In genomic region chr14:104514156-104514848, GRCh38 we compare ENCODE assay signal across 22 cellular contexts.
DNase-seq lines count a peak whose midpoint lies in the region; TF ChIP-seq lines count a peak whose summit lies in the region.
"Had no signal": no experiment of that assay in that cellular context is flagged by ENCODE, and none has a peak within 500 bp of the region (broad histone marks: within the 10 kb centered on the region; RNA-seq: fewer than 3 reads in every experiment).

No MANE protein-coding gene starts in this region.

- H3K27ac ChIP-seq in HEK293 (ENCODE audit: extremely low read depth, low read depth, low read length) (no peak overlapping the region), esophagus muscularis mucosa (replicated peaks in 1 of 4) (no peak overlapping the region), osteoblast (ENCODE audit: low read depth, low read length) (no peak overlapping the region)
- H3K27ac ChIP-seq: body of pancreas, parathyroid adenoma, right lobe of liver, upper lobe of right lung had no signal

- H3K27me3 ChIP-seq in esophagus muscularis mucosa (peaks cover 0 to 37% (median 0%) of the 10 kb centered on the region in 4 donors), osteoblast (ENCODE audit: insufficient read depth, low read length) (no peaks in the 10 kb centered on the region)
- H3K27me3 ChIP-seq: body of pancreas, right lobe of liver had no signal

- CTCF ChIA-PET in HEK293 (lab: Yijun Ruan, JAX): no interaction called here

- H3K4me3 ChIP-seq in HEK293 (ENCODE audit: low read depth, low read length): no peak overlapping the region
- H3K4me3 ChIP-seq in esophagus muscularis mucosa: no peak overlapping the region
- H3K4me3 ChIP-seq in osteoblast (ENCODE audit: insufficient read depth, low read length): no peak overlapping the region
- H3K4me3 ChIP-seq: body of pancreas, GM23338, lung, right lobe of liver, upper lobe of right lung had no signal

- TF ChIP-seq EP300 in esophagus muscularis mucosa (IDR thresholded peaks at IDR 0.05): no peak

- no peak for TF ChIP-seq POLR2A in esophagus muscularis mucosa (IDR thresholded peaks at IDR 0.05; ENCODE audit: low read depth)

- TF ChIP-seq CTCF in HEK293 (tag by site-specific recombination; IDR thresholded peaks at IDR 0.05) (no peak), esophagus muscularis mucosa (IDR thresholded peaks at IDR 0.05) (no peak), osteoblast (IDR thresholded peaks at IDR 0.05; ENCODE audit: extremely low read depth, low read depth, low read length) (no peak)

- no peak overlapping the region for H2AFZ ChIP-seq in osteoblast (ENCODE audit: low read length)
- H2AFZ ChIP-seq: GM23338, parathyroid adenoma had no signal

- intact Hi-C loops in esophagus muscularis mucosa (cut with DNase I): no loop called here

- peak; percentile 1 for DNase-seq in Daoy (ENCODE audit: low read depth)
- DNase-seq in esophagus muscularis mucosa (ENCODE audit: extremely low spot score): peak; percentile 86
- DNase-seq in osteoblast (ENCODE audit: insufficient read length, low spot score, missing footprints): peak; percentile 34
- DNase-seq in ecto neural progenitor cell (ENCODE audit: low spot score): no peak
- no peak for DNase-seq in effector CD8-positive, alpha-beta T cell (lab: John Stamatoyannopoulos, UW)
- DNase-seq in SIG-M5 (lab: John Stamatoyannopoulos, UW): no peak
- DNase-seq: activated CD4-positive, alpha-beta T cell treated with anti-CD3 and anti-CD28 coated beads for 4 hours; effector CD4-positive, alpha-beta T cell; NCI-H1048; NCI-H1930; right lobe of liver; RPMI8226; SK-N-SH; stimulated activated CD4-positive, alpha-beta T cell treated with anti-CD3 and anti-CD28 coated beads, Interleukin-12 subunit alpha, Interleukin-12 subunit beta, amount 100 ng/mL, for 4 hours; stimulated activated CD4-positive, alpha-beta T cell treated with anti-CD3 and anti-CD28 coated beads, Interleukin-4, amount 100 ng/mL, for 1 hour; T-helper 17 cell; upper lobe of right lung had no signal

- no peaks in the 10 kb centered on the region for H4K20me1 ChIP-seq in osteoblast (ENCODE audit: insufficient read depth, low read length)

- H3K79me2 ChIP-seq in osteoblast (ENCODE audit: insufficient read depth, low read length): no peaks in the 10 kb centered on the region
- H3K79me2 ChIP-seq: parathyroid adenoma had no signal

- no peaks in the 10 kb centered on the region for H3K9me3 ChIP-seq in HEK293 (ENCODE audit: control insufficient read depth, insufficient read depth, low read depth, low read length)
- H3K9me3 ChIP-seq in esophagus muscularis mucosa: peaks cover 0 to 27% (median 19%) of the 10 kb centered on the region in 4 donors
- H3K9me3 ChIP-seq in osteoblast (ENCODE audit: low read depth, low read length): no peaks in the 10 kb centered on the region
- H3K9me3 ChIP-seq: right lobe of liver, SK-N-SH, upper lobe of right lung had no signal

- H3K4me1 ChIP-seq in HEK293 (ENCODE audit: control insufficient read depth, insufficient read depth, low read length): no peaks in the 10 kb centered on the region
- H3K4me1 ChIP-seq in esophagus muscularis mucosa: no peaks in the 10 kb centered on the region
- H3K4me1 ChIP-seq in osteoblast (ENCODE audit: insufficient read depth, low read length): no peaks in the 10 kb centered on the region
- H3K4me1 ChIP-seq: body of pancreas, parathyroid adenoma, right lobe of liver, upper lobe of right lung had no signal

- 83% methylated on average over 14 of the region's 16 CpGs for WGBS in esophagus muscularis mucosa

- H3K36me3 ChIP-seq in HEK293 (ENCODE audit: control insufficient read depth in 2 of 2, insufficient read depth in 1 of 2, low read length in 2 of 2) (no peaks in the 10 kb centered on the region), esophagus muscularis mucosa (no peaks in the 10 kb centered on the region), osteoblast (ENCODE audit: insufficient read depth, low read length) (no peaks in the 10 kb centered on the region)
- H3K36me3 ChIP-seq: right lobe of liver, upper lobe of right lung had no signal

- POLR2A ChIA-PET in HEK293 (lab: Yijun Ruan, JAX): no interaction called here

- H3K4me2 ChIP-seq in osteoblast (ENCODE audit: insufficient read depth, low read length): no peak overlapping the region
- H3K4me2 ChIP-seq: GM23338, SK-N-SH had no signal

TF ChIP-seq in HEK293, 187 proteins besides CTCF, POLR2A, EP300 and RAD21:
- TF ChIP-seq ZNF677 (tag by site-specific recombination; IDR thresholded peaks at IDR 0.05): no peak
- peak; percentile 95 for TF ChIP-seq ZNF157 (tag by site-specific recombination; IDR thresholded peaks at IDR 0.05)

Comparison
In these comparisons a context has a peak if more than half of its experiments do, and no peak if none do; other contexts are left out.
1. DNase-seq: peak in Daoy (single experiment), esophagus muscularis mucosa (single experiment) and osteoblast (single experiment); none in ecto neural progenitor cell (single experiment), effector CD8-positive, alpha-beta T cell (single experiment) and SIG-M5 (single experiment).